Comparison of ENCODE assay signal across 8 cellular contexts in genomic region chr19:3366104-3366760, GRCh38. TPM values are rescaled to one million over a fixed set of nuclear protein-coding genes. Genes with fewer than 3 reads are reported as not detected.
DNase-seq lines count a peak whose midpoint lies in the region; ATAC-seq and TF ChIP-seq lines count a peak whose summit lies in the region.

TSS of gene NFIC (plus strand) at chr19:3366583. CDS start at chr19:3366637, 54 bp downstream.

- peak; percentile 40 to 46 for ATAC-seq in activated CD4-positive, CD25-positive, alpha-beta regulatory T cell treated with anti-CD3 and anti-CD28 coated beads, Interleukin-2, amount 50 U/mL, for 24 hours
- ATAC-seq in natural killer cell, result peak; percentile 44 to 62 (median 56)

- peaks cover 34% of the 10 kb centered on the region for H3K27me3 Mint-ChIP-seq in activated T-helper 1 cell treated with anti-CD3 and anti-CD28 coated beads, Interleukin-12 subunit alpha, Interleukin-12 subunit beta, Interleukin-2, Interleukin-4 antibody, amounts not matched to agents 30 ng/mL and 10 ng/mL and 1 ng/mL, durations not matched to agents 14 hours and 24 hours and 36 hours (ENCODE audit: insufficient read depth)
- peaks cover 0 to 24% of the 10 kb centered on the region in 2 donors for H3K27me3 Mint-ChIP-seq in natural killer cell (ENCODE audit: low read depth in 2 of 2)

- intact Hi-C loops in activated T-helper 1 cell treated with anti-CD3 and anti-CD28 coated beads, Interleukin-12 subunit alpha, Interleukin-12 subunit beta, Interleukin-2, Interleukin-4 antibody, amounts not matched to agents 30 ng/mL and 10 ng/mL and 1 ng/mL, durations not matched to agents 14 hours and 24 hours and 36 hours (cut with micrococcal nuclease), result no loop called here
- intact Hi-C loops in natural killer cell (cut with micrococcal nuclease), result no loop called here

- no peak for DNase-seq in activated CD4-positive, CD25-positive, alpha-beta regulatory T cell (lab: John Stamatoyannopoulos, UW)
- DNase-seq in NCI-H774 (lab: John Stamatoyannopoulos, UW) (peak; percentile 31), fibroblast of the conjunctiva (ENCODE audit: low read depth) (peak; percentile 82), natural killer cell (peak; percentile 27), ureter (ENCODE audit: low spot score) (peak; percentile 85), NCI-H187 treated with DMSO at 0.1 percent for 48 hours (lab: John Stamatoyannopoulos, UW) (no peak)
- DNase-seq in activated T-helper 1 cell treated with anti-CD3 and anti-CD28 coated beads, Interleukin-12 subunit alpha, Interleukin-12 subunit beta, Interleukin-2, Interleukin-4 antibody, amounts not matched to agents 30 ng/mL and 10 ng/mL and 1 ng/mL, durations not matched to agents 14 hours and 24 hours and 36 hours (ENCODE audit: low spot score), result no peak

- TF ChIP-seq CTCF in natural killer cell (IDR thresholded peaks at IDR 0.05), result no peak

- no peaks in the 10 kb centered on the region for H3K9me3 Mint-ChIP-seq in activated T-helper 1 cell treated with anti-CD3 and anti-CD28 coated beads, Interleukin-12 subunit alpha, Interleukin-12 subunit beta, Interleukin-2, Interleukin-4 antibody, amounts not matched to agents 30 ng/mL and 10 ng/mL and 1 ng/mL, durations not matched to agents 14 hours and 24 hours and 36 hours
- no peaks in the 10 kb centered on the region for H3K9me3 Mint-ChIP-seq in natural killer cell

- no peaks in the 10 kb centered on the region for H3K36me3 Mint-ChIP-seq in activated T-helper 1 cell treated with anti-CD3 and anti-CD28 coated beads, Interleukin-12 subunit alpha, Interleukin-12 subunit beta, Interleukin-2, Interleukin-4 antibody, amounts not matched to agents 30 ng/mL and 10 ng/mL and 1 ng/mL, durations not matched to agents 14 hours and 24 hours and 36 hours (ENCODE audit: low read depth)
- no peaks in the 10 kb centered on the region for H3K36me3 Mint-ChIP-seq in natural killer cell

- peaks cover 26% of the 10 kb centered on the region for H3K4me1 Mint-ChIP-seq in activated T-helper 1 cell treated with anti-CD3 and anti-CD28 coated beads, Interleukin-12 subunit alpha, Interleukin-12 subunit beta, Interleukin-2, Interleukin-4 antibody, amounts not matched to agents 30 ng/mL and 10 ng/mL and 1 ng/mL, durations not matched to agents 14 hours and 24 hours and 36 hours (ENCODE audit: low read depth)
- H3K4me1 Mint-ChIP-seq in natural killer cell, result peaks cover 13 to 55% of the 10 kb centered on the region in 2 donors

- H3K4me3 Mint-ChIP-seq in activated T-helper 1 cell treated with anti-CD3 and anti-CD28 coated beads, Interleukin-12 subunit alpha, Interleukin-12 subunit beta, Interleukin-2, Interleukin-4 antibody, amounts not matched to agents 30 ng/mL and 10 ng/mL and 1 ng/mL, durations not matched to agents 14 hours and 24 hours and 36 hours, result peak within 1 kb of the TSS; percentile 59
- H3K4me3 Mint-ChIP-seq in natural killer cell, result peak within 1 kb of the TSS; percentile 75

- peak within 1 kb of the TSS; percentile 2 for H3K27ac Mint-ChIP-seq in activated T-helper 1 cell treated with anti-CD3 and anti-CD28 coated beads, Interleukin-12 subunit alpha, Interleukin-12 subunit beta, Interleukin-2, Interleukin-4 antibody, amounts not matched to agents 30 ng/mL and 10 ng/mL and 1 ng/mL, durations not matched to agents 14 hours and 24 hours and 36 hours
- H3K27ac Mint-ChIP-seq in natural killer cell, result peak within 1 kb of the TSS in 1 of 2 donors; percentile 52

RNA-seq across cellular contexts. Expression of gene NFIC, which starts in this region (rescaled TPM):
- 16.8 and 18.7 TPM in 2 replicates for total RNA-seq in activated T-helper 1 cell treated with anti-CD3 and anti-CD28 coated beads, Interleukin-12 subunit alpha, Interleukin-12 subunit beta, Interleukin-2, Interleukin-4 antibody, amounts not matched to agents 30 ng/mL and 10 ng/mL and 1 ng/mL, durations not matched to agents 14 hours and 24 hours and 36 hours
- 10 to 100 TPM; 18.5 to 22.2 (median 20.6) TPM for total RNA-seq in natural killer cell
- total RNA-seq in ureter, result 141 TPM

Comparison
In these comparisons a context has a peak if more than half of its experiments do, and no peak if none do; other contexts are left out.
1. DNase-seq: peak in NCI-H774 (single experiment), fibroblast of the conjunctiva (single experiment), natural killer cell (single experiment) and ureter (single experiment); none in activated CD4-positive, CD25-positive, alpha-beta regulatory T cell (0 of 4), activated T-helper 1 cell treated with anti-CD3 and anti-CD28 coated beads, Interleukin-12 subunit alpha, Interleukin-12 subunit beta, Interleukin-2, Interleukin-4 antibody, amounts not matched to agents 30 ng/mL and 10 ng/mL and 1 ng/mL, durations not matched to agents 14 hours and 24 hours and 36 hours (single experiment) and NCI-H187 treated with DMSO at 0.1 percent for 48 hours (single experiment).